In genomic region chr3:3177861-3178497, GRCh38 we compare ENCODE assay signal across 8 cellular contexts. TPM values are rescaled to one million over a fixed set of nuclear protein-coding genes. Genes with fewer than 3 reads are reported as not detected.
DNase-seq lines count a peak whose midpoint lies in the region; FAIRE-seq and TF ChIP-seq lines count a peak whose summit lies in the region.

No MANE protein-coding gene starts in this region.

- no peak overlapping the region for H3K56ac ChIP-seq in H1 (replicated peaks; ENCODE audit: insufficient read length, low read depth, low read length)

- H4K5ac ChIP-seq in H1 (ENCODE audit: insufficient read length, low read depth, low read length) = no peak overlapping the region

- no peaks in the 10 kb centered on the region for H3K36me3 ChIP-seq in PC-9 (ENCODE audit: low read depth)
- H3K36me3 ChIP-seq in H1 (ENCODE audit: control insufficient read depth in 2 of 4, insufficient read depth in 4 of 4, low read length in 3 of 4) = peaks cover 4 to 15% (median 8%) of the 10 kb centered on the region in 4 experiments; a peak in 7 of 8 replicates
- no peaks in the 10 kb centered on the region; the same call in 1 of the 2 replicates for H3K36me3 ChIP-seq in MG63

- no peak for TF ChIP-seq EP300 in H1 (IDR thresholded peaks at IDR 0.05; ENCODE audit: borderline replicate concordance in 1 of 2, low read depth in 2 of 2, low read length in 2 of 2)

- H3K4me2 ChIP-seq in PC-9 (peak overlapping the region; percentile 81), H1 (ENCODE audit: insufficient read depth in 1 of 2, low read depth in 2 of 2, low read length in 2 of 2) (peak overlapping the region; percentile 72 to 74; a peak in 2 of 4 replicates)

- no peak overlapping the region for H2BK20ac ChIP-seq in H1 (ENCODE audit: low read length)

- peaks cover 6% of the 10 kb centered on the region for H3K36me3 Mint-ChIP-seq in progenitor cell of endocrine pancreas (ENCODE audit: insufficient read depth)

- H2BK120ac ChIP-seq in H1 (replicated peaks; ENCODE audit: low read depth, low read length) = no peak overlapping the region

- no peak overlapping the region for H2AFZ ChIP-seq in PC-9
- H2AFZ ChIP-seq in H1 (ENCODE audit: low read length) = no peak overlapping the region

- peak overlapping the region; percentile 70; the same call in 1 of the 2 replicates for H3K4me3 ChIP-seq in PC-9
- peak overlapping the region in 1 of 4 experiments; percentile 83; a peak in 2 of 8 replicates for H3K4me3 ChIP-seq in H1 (ENCODE audit: extremely low read depth in 1 of 4, insufficient read depth in 2 of 4, low read depth in 3 of 4, low read length in 4 of 4)
- no peak overlapping the region for H3K4me3 ChIP-seq in MG63

- FAIRE-seq in H1 (lab: Jason Lieb, UNC) = no peak
- no peak for FAIRE-seq in GM19239 (lab: Jason Lieb, UNC)

- 0 out of 2 replicates have a peak, but pooled peaks cover 10% of the 10 kb centered on the region for H3K4me1 ChIP-seq in PC-9 (replicated peaks; ENCODE audit: insufficient read depth)
- H3K4me1 ChIP-seq in H1 (replicated peaks in 1 of 4; ENCODE audit: control insufficient read depth in 3 of 4, insufficient read depth in 4 of 4, low read length in 3 of 4) = peaks cover 0 to 10% (median 4%) of the 10 kb centered on the region in 4 experiments; a peak in 3 of 7 replicates

- H3K79me2 ChIP-seq in PC-9 (ENCODE audit: low read depth) = peaks cover 26% of the 10 kb centered on the region
- peaks cover 13 to 37% of the 10 kb centered on the region in 2 experiments for H3K79me2 ChIP-seq in H1 (ENCODE audit: control insufficient read depth in 1 of 2, insufficient read depth in 2 of 2, low read length in 2 of 2)

- no peak overlapping the region for H3K14ac ChIP-seq in H1 (ENCODE audit: insufficient read length)

- H4K91ac ChIP-seq in H1 (replicated peaks; ENCODE audit: insufficient read length, low read length) = no peak overlapping the region

- CTCF ChIA-PET in PC-9 (lab: Charles Lee) (interaction anchor here (0.6 kb wide), 1 partner anchor 486 kb away, joined by 8 read pairs; no protein-coding TSS in a partner anchor), H1 (lab: Charles Lee; ENCODE audit: partially characterized antibody) (interaction anchor here (0.6 to 1.3 kb wide), 3 partner anchors 9 to 15 kb away, joined by 3 to 4 read pairs (median 3); no protein-coding TSS in a partner anchor)

- no peak for TF ChIP-seq POLR2A in H1 (IDR thresholded peaks at IDR 0.05; ENCODE audit: control extremely low read depth in 1 of 2, low read depth in 2 of 2, low read length in 2 of 2)

- H3K18ac ChIP-seq in H1 (ENCODE audit: extremely low read depth, low read length) = no peak overlapping the region

- H3K27ac ChIP-seq in PC-9 = no peak overlapping the region
- H3K27ac ChIP-seq in H1 (ENCODE audit: low read depth, low read length) = no peak overlapping the region

- no peak overlapping the region for H2BK12ac ChIP-seq in H1 (ENCODE audit: low read depth, low read length)

- WGBS in H1 (ENCODE audit: extremely low coverage in 1 of 2, insufficient coverage in 1 of 2, insufficient read length in 1 of 2, insufficient replicate concordance in 2 of 2, low coverage in 1 of 2, low lambda C conversion rate in 2 of 2, missing lambda C conversion rate in 1 of 2), 2 experiments = 82% methylated on average over 10 of the region's 10 CpGs; no CpG with 5 or more reads in 1 of the 2 experiments

- no peak overlapping the region for H2BK15ac ChIP-seq in H1 (ENCODE audit: low read length)

- no peaks in the 10 kb centered on the region for H3K9me3 Mint-ChIP-seq in progenitor cell of endocrine pancreas (ENCODE audit: low read depth)

- H3K4me3 Mint-ChIP-seq in progenitor cell of endocrine pancreas (ENCODE audit: low read depth) = peak overlapping the region; percentile 84

- H2BK5ac ChIP-seq in H1 (ENCODE audit: low read depth, low read length) = no peak overlapping the region

- H3K27me3 Mint-ChIP-seq in progenitor cell of endocrine pancreas = peaks cover 19% of the 10 kb centered on the region

- TF ChIP-seq CTCF in PC-9 (conservative IDR thresholded peaks at IDR 0.05) = no peak
- TF ChIP-seq CTCF in H1 (IDR thresholded peaks at IDR 0.05; ENCODE audit: control extremely low read depth in 1 of 3, insufficient read depth in 1 of 3, low read depth in 1 of 3, low read length in 3 of 3) = no peak
- TF ChIP-seq CTCF in progenitor cell of endocrine pancreas (IDR thresholded peaks at IDR 0.05; ENCODE audit: unreplicated experiment) = no peak

- H3K9ac ChIP-seq in H1 (replicated peaks in 1 of 4; ENCODE audit: extremely low read depth in 1 of 4, low read depth in 3 of 4, low read length in 3 of 4) = no peak overlapping the region

- H3K9me3 ChIP-seq in PC-9 (ENCODE audit: insufficient read depth, low read depth) = no peaks in the 10 kb centered on the region
- no peaks in the 10 kb centered on the region for H3K9me3 ChIP-seq in H1 (ENCODE audit: insufficient read depth in 2 of 2, low read depth in 1 of 2, low read length in 1 of 2)
- H3K9me3 ChIP-seq in MG63 = no peaks in the 10 kb centered on the region

- H3K9me2 ChIP-seq in PC-9 (ENCODE audit: insufficient read depth) = no peaks in the 10 kb centered on the region

- TF ChIP-seq RAD21 in H1 (IDR thresholded peaks at IDR 0.05 in 1 of 2, conservative IDR thresholded peaks at IDR 0.05 in 1 of 2; ENCODE audit: low read depth in 2 of 2, low read length in 2 of 2) = no peak

- H3K27me3 ChIP-seq in PC-9 (ENCODE audit: insufficient read depth, low read depth) = no peaks in the 10 kb centered on the region
- H3K27me3 ChIP-seq in H1 (replicated peaks in 1 of 4; ENCODE audit: control insufficient read depth in 3 of 4, extremely low read depth in 1 of 4, insufficient read depth in 3 of 4, low read length in 3 of 4) = no peaks in the 10 kb centered on the region
- H3K27me3 ChIP-seq in MG63 = no peaks in the 10 kb centered on the region

- intact Hi-C loops in PC-9 (cut with micrococcal nuclease; ENCODE audit: unreplicated experiment) = no loop called here

- peaks cover 9% of the 10 kb centered on the region for H3K4me1 Mint-ChIP-seq in progenitor cell of endocrine pancreas (ENCODE audit: low read depth)

- H4K8ac ChIP-seq in H1 (ENCODE audit: extremely low read depth, insufficient read depth, low read length) = no peak overlapping the region

- H3K4ac ChIP-seq in H1 (replicated peaks; ENCODE audit: insufficient read length, low read depth, low read length) = no peak overlapping the region

- BruUV-seq in PC-9 (replicated peaks; lab: Mats Ljungman, UMichigan) = no TSS peak

- H3K23ac ChIP-seq in H1 (ENCODE audit: insufficient read length) = no peak overlapping the region

- no peaks in the 10 kb centered on the region for H3K79me1 ChIP-seq in H1 (ENCODE audit: low read depth, low read length)

- peak; percentile 34 for DNase-seq in ELR (ENCODE audit: low read depth)
- no peak for DNase-seq in PC-9
- no peak for DNase-seq in H1 (ENCODE audit: low read depth in 1 of 2, low spot score in 2 of 2)
- no peak for DNase-seq in progenitor cell of endocrine pancreas (ENCODE audit: low spot score, unreplicated experiment)
- DNase-seq in SIG-M5 treated with dmso at 0.1 percent for 504 hours (lab: John Stamatoyannopoulos, UW; ENCODE audit: unreplicated experiment) = no peak
- no peak for DNase-seq in NK-92 treated with Interleukin-12 subunit alpha and Interleukin-12 subunit beta, amount 100 ng/mL, for 24 hours (lab: John Stamatoyannopoulos, UW)
- no peak for DNase-seq in GM19239 (ENCODE audit: insufficient read length, low spot score)
- no peak for DNase-seq in MG63

- peak overlapping the region; percentile 92 for H3K27ac Mint-ChIP-seq in progenitor cell of endocrine pancreas

- H2AK5ac ChIP-seq in H1 (ENCODE audit: low read depth, low read length) = no peak overlapping the region

- H4K20me1 ChIP-seq in PC-9 (ENCODE audit: insufficient read depth) = no peaks in the 10 kb centered on the region
- H4K20me1 ChIP-seq in H1 (replicated peaks in 1 of 2; ENCODE audit: control insufficient read depth in 1 of 2, insufficient read depth in 2 of 2, low read length in 2 of 2) = no peaks in the 10 kb centered on the region

- POLR2A ChIA-PET in PC-9 (lab: Charles Lee; ENCODE audit: unreplicated experiment) = no interaction called here
- POLR2A ChIA-PET in H1 (lab: Charles Lee; ENCODE audit: partially characterized antibody) = interaction anchor here (1.1 kb wide), 1 partner anchor 1834 kb away, joined by 3 read pairs; no protein-coding TSS in a partner anchor

- H3F3A ChIP-seq in PC-9 (ENCODE audit: insufficient read depth, low read depth) = no peaks in the 10 kb centered on the region

- no peaks in the 10 kb centered on the region for H3K23me2 ChIP-seq in H1 (ENCODE audit: low read depth, low read length)

TF ChIP-seq in H1, 55 proteins besides CTCF, POLR2A, EP300 and RAD21:
- TF ChIP-seq KDM5A (IDR thresholded peaks at IDR 0.05; ENCODE audit: low read length) = no peak
- TF ChIP-seq TEAD4 (IDR thresholded peaks at IDR 0.05; ENCODE audit: low read depth, low read length) = no peak
- TF ChIP-seq SAP30 (IDR thresholded peaks at IDR 0.05; ENCODE audit: insufficient read depth, insufficient replicate concordance, low read length) = no peak
TF ChIP-seq in H1: peak in this region for 0.

RNA-seq across cellular contexts. Expression of gene CRBN, which starts 1.5 kb away (rescaled TPM):
- total RNA-seq in PC-9 (2021) (26.4 and 34.9 TPM in 2 replicates), progenitor cell of endocrine pancreas (40.1 and 50.9 TPM in 2 replicates)
- total RNA-seq in H1 (2021; fragmentation: NEBNext Ultra II Directional; extraction: Animal tissue kit (Norgen Biotek cat#: 25700)) = 28.4 and 30.3 TPM in 2 replicates
- polyA plus RNA-seq in H1 (2011; rRNA removed) = 9.8 and 13.4 TPM in 2 replicates
- 26.0 TPM for polyA plus RNA-seq in H1 (2011; cell fraction: cytosol; rRNA removed)
- 11.8 TPM for polyA plus RNA-seq in H1 (2011; cell fraction: nucleus; rRNA removed)
- 23.2 to 36.8 TPM (median 24.7 TPM) in 4 replicates for polyA plus RNA-seq in H1 (2012, experiment 1 of 2)
- polyA plus RNA-seq in H1 (2012, experiment 2 of 2) = 3.0 TPM
- polyA plus RNA-seq in H1 (2013, experiment 1 of 2) = 19.5 TPM
- 19.2 TPM for polyA plus RNA-seq in H1 (2013, experiment 2 of 2)
- polyA minus RNA-seq in H1 (2011; rRNA and poly(A)+ RNA removed) = 29.5 and 49.7 TPM in 2 replicates
- 25.8 TPM for polyA minus RNA-seq in H1 (2011; cell fraction: cytosol; rRNA and poly(A)+ RNA removed)
- polyA minus RNA-seq in H1 (2011; cell fraction: nucleus; rRNA and poly(A)+ RNA removed) = 51.3 TPM
- 23.2 and 26.0 TPM in 2 replicates for total RNA-seq in MG63 (2014; rRNA removed; shearing (Covaris generic); ENCODE audit: low replicate concordance)

RNA-seq across cellular contexts. Expression of gene TRNT1, which starts 51.2 kb away (rescaled TPM):
- total RNA-seq in PC-9 (2021) = 21.2 and 22.5 TPM in 2 replicates
- total RNA-seq in H1 (2021; fragmentation: NEBNext Ultra II Directional; extraction: Animal tissue kit (Norgen Biotek cat#: 25700)) = 31.0 and 33.1 TPM in 2 replicates
- 6.5 and 7.2 TPM in 2 replicates for polyA plus RNA-seq in H1 (2011; rRNA removed)
- polyA plus RNA-seq in H1 (2011; cell fraction: cytosol; rRNA removed) = 15.1 TPM
- 31.3 TPM for polyA plus RNA-seq in H1 (2011; cell fraction: nucleus; rRNA removed)
- polyA plus RNA-seq in H1 (2012, experiment 1 of 2) = 17.6 to 39.0 TPM (median 21.2 TPM) in 4 replicates
- polyA plus RNA-seq in H1 (2012, experiment 2 of 2) = 4.9 TPM
- 23.0 TPM for polyA plus RNA-seq in H1 (2013, experiment 1 of 2)
- 22.1 TPM for polyA plus RNA-seq in H1 (2013, experiment 2 of 2)
- 15.3 and 15.6 TPM in 2 replicates for polyA minus RNA-seq in H1 (2011; rRNA and poly(A)+ RNA removed)
- 13.2 TPM for polyA minus RNA-seq in H1 (2011; cell fraction: cytosol; rRNA and poly(A)+ RNA removed)
- 69.2 TPM for polyA minus RNA-seq in H1 (2011; cell fraction: nucleus; rRNA and poly(A)+ RNA removed)
- total RNA-seq in progenitor cell of endocrine pancreas = 26.5 and 31.4 TPM in 2 replicates
- total RNA-seq in MG63 (2014; rRNA removed; shearing (Covaris generic); ENCODE audit: low replicate concordance) = 34.2 and 60.3 TPM in 2 replicates
